ENCODE assay signal across 1 cellular context in the genomic region with DNA sequence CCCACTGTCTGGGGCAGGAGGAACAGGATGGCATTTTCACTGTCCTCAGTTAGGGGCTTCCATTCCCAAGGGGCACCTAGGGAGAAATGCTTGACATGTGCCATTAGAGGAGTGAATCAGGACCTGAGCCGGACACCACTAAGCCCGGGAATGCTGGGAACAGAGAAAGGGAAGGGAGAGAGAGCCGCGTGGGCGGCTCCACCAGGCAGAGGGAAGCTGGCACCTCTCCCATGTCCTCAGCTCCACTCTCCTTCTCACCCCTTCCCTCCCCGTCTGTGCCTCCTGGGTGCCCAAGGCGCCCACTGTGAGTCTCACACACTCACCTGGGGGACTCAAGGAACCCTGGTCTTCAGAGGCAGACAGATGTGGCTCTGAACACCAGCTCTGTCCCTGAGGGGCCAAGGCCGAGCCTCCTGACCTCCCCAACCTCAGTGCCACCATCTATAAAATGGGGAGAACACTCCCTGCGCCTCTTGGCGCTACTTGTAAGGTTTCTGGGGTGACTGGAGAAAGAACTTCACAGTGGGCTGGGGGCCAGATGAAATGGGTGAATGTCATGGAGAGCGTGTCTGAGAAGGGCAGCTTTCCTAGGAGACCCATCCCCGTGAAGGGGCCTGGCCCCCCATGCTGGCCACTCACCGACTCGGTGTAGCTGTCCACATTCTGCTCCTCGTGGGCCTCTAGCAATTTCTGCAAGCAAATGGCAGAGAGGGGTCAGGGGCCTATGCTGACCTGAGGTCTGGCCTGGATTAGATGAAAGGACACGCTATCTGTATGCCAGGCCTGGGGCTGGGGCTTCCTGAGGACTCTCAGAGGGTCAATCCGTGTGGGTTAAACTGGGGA.
TF ChIP-seq lines count a peak whose summit lies in the region.

No MANE protein-coding gene starts in this region.

TF ChIP-seq in IMR-90, 13 proteins besides CTCF, POLR2A, EP300 and RAD21:
- no peak for TF ChIP-seq MAZ (IDR thresholded peaks at IDR 0.05; ENCODE audit: borderline replicate concordance, low read depth, low read length)
- TF ChIP-seq USF2 (IDR thresholded peaks at IDR 0.05; ENCODE audit: low read depth, low read length): no peak
- TF ChIP-seq CHD1 (IDR thresholded peaks at IDR 0.05; ENCODE audit: low read depth, low read length): no peak
- no peak for TF ChIP-seq SMC3 (IDR thresholded peaks at IDR 0.05; ENCODE audit: low read depth, low read length)
